Comparison of ENCODE assay signal across 8 cellular contexts in the genomic region with DNA sequence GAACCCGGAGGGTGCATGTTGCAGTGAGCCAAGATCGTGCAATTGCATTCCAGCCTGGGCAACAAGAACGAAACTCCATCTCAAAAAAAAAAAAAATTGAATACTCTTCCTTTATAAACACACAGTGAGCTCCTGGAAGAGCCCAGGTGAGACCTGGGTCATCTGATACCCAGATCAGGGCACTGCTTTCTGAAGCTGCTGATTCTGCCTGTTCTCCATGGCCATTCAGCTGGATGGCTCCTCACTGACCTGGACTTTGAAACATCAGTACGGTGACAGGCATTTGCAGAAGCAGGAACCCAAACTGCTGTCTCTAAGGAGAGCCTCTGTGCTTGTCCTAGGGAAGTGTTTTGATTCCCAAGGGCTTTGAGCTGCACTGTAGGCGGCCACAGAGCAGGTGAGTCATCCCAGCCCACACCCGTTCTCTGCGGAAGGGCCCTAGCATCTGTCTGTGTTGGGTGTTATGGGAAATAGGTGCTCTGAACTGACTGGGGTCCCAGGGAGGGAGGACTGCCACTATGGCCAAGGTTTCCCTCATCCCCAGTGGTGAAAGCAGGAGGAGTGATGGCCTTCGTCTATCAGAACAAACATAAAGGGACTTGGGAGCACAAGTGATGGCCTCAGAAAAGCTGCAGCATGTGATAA.
A peak's percentile ranks its signal among the peaks of the same experiment; 100 is the strongest.
DNase-seq lines count a peak whose midpoint lies in the region; ATAC-seq, FAIRE-seq and TF ChIP-seq lines count a peak whose summit lies in the region.

No MANE protein-coding gene starts in this region.

- intact Hi-C loops in tibial artery (cut with DNase I; ENCODE audit: low total_unique reads), result no loop called here

- in situ Hi-C loops in HAP-1 (cut with MboI; ENCODE audit: low sequenced_read_pairs), result no loop called here

- POLR2A ChIA-PET in A549 (lab: Yijun Ruan, JAX), result interaction anchor here (0.7 to 2.4 kb wide), 2 partner anchors 15 to 77 kb away, joined by 3 to 13 read pairs; no protein-coding TSS in a partner anchor

- H3K4me3 ChIP-seq in A549 (no peak overlapping the region), tibial artery (no peak overlapping the region), HAP-1 (no peak overlapping the region)

- FAIRE-seq in A549 (lab: Jason Lieb, UNC) (no peak), D721Med (lab: Jason Lieb, UNC) (no peak)

- DNase-seq in A549 (ENCODE audit: low read depth in 1 of 2, low spot score in 1 of 2) (peak; percentile 62 to 63), GM20000 (ENCODE audit: low spot score) (peak; percentile 43), NCI-H2171 (lab: John Stamatoyannopoulos, UW) (peak; percentile 39), NCI-H446 (lab: John Stamatoyannopoulos, UW) (no peak), D721Med (ENCODE audit: insufficient read length, low spot score) (no peak), tibial artery (no peak), HAP-1 (ENCODE audit: low spot score in 2 of 2) (no peak)

- H3K4me2 ChIP-seq in A549, result peak overlapping the region; percentile 65

- peak; percentile 90 to 96 for ATAC-seq in A549
- peak; percentile 75 for ATAC-seq in esophagus mucosa

- TF ChIP-seq EP300 in A549 (IDR thresholded peaks at IDR 0.05), result no peak

- H3K27ac ChIP-seq in A549 (peak overlapping the region in 1 of 2 experiments; percentile 41; a peak in 3 of 6 replicates), tibial artery (no peak overlapping the region)

- H3K4me1 ChIP-seq in A549, result peaks cover 20% of the 10 kb centered on the region
- no peaks in the 10 kb centered on the region for H3K4me1 ChIP-seq in tibial artery
- no peaks in the 10 kb centered on the region for H3K4me1 ChIP-seq in HAP-1

- no peak for TF ChIP-seq RAD21 in A549 (conservative IDR thresholded peaks at IDR 0.05 in 1 of 2, IDR thresholded peaks at IDR 0.05 in 1 of 2)

- no peak for TF ChIP-seq POLR2A in A549 (IDR thresholded peaks at IDR 0.05; ENCODE audit: low read length)

- 28% methylated on average over 8 of the region's 8 CpGs for WGBS in A549 (ENCODE audit: missing lambda C conversion rate)

- H3K36me3 ChIP-seq in tibial artery, result no peaks in the 10 kb centered on the region
- H3K36me3 ChIP-seq in HAP-1 (replicated peaks), result no peaks in the 10 kb centered on the region

- TF ChIP-seq CTCF in A549 (IDR thresholded peaks at IDR 0.05), result no peak
- no peak for TF ChIP-seq CTCF in GM20000 (IDR thresholded peaks at IDR 0.05; ENCODE audit: extremely low read depth, missing control alignments)
- TF ChIP-seq CTCF in D721Med (IDR thresholded peaks at IDR 0.05; ENCODE audit: insufficient read depth, missing control alignments), result no peak
- TF ChIP-seq CTCF in tibial artery (IDR thresholded peaks at IDR 0.05), result no peak

- H3K27me3 ChIP-seq in tibial artery (no peaks in the 10 kb centered on the region), HAP-1 (ENCODE audit: low read depth) (no peaks in the 10 kb centered on the region)

- CTCF ChIA-PET in A549 (lab: Yijun Ruan, JAX), result interaction anchor here (0.7 to 2.0 kb wide), 10 partner anchors 12 to 239 kb away, joined by 3 to 5 read pairs (median 3); no protein-coding TSS in a partner anchor

- H3K9me3 ChIP-seq in A549 (no peaks in the 10 kb centered on the region), tibial artery (no peaks in the 10 kb centered on the region), HAP-1 (no peaks in the 10 kb centered on the region)

TF ChIP-seq in A549, 52 proteins besides CTCF, POLR2A, EP300 and RAD21:
- TF ChIP-seq FOSL2 (IDR thresholded peaks at IDR 0.05), result 0 out of 2 replicates have a peak, but pooled peaks have one; percentile 18
- peak; percentile 64 for TF ChIP-seq FOSL2 (CRISPR knock-in tag; IDR thresholded peaks at IDR 0.05)
- TF ChIP-seq ELK1 (IDR thresholded peaks at IDR 0.05; ENCODE audit: low read depth, low read length), result no peak
- no peak for TF ChIP-seq ESRRA (IDR thresholded peaks at IDR 0.05; ENCODE audit: borderline replicate concordance, low read length)
- no peak for TF ChIP-seq EHF (CRISPR knock-in tag; IDR thresholded peaks at IDR 0.05)
- TF ChIP-seq, protein P1, sequence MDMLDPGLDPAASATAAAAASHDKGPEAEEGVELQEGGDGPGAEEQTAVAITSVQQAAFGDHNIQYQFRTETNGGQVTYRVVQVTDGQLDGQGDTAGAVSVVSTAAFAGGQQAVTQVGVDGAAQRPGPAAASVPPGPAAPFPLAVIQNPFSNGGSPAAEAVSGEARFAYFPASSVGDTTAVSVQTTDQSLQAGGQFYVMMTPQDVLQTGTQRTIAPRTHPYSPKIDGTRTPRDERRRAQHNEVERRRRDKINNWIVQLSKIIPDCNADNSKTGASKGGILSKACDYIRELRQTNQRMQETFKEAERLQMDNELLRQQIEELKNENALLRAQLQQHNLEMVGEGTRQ (IDR thresholded peaks at IDR 0.05), result no peak
- no peak for TF ChIP-seq HDAC2 (IDR thresholded peaks at IDR 0.05)
- no peak for TF ChIP-seq RARB (CRISPR knock-in tag; IDR thresholded peaks at IDR 0.05)

Comparison
In these comparisons a context has a peak if more than half of its experiments do, and no peak if none do; other contexts are left out.
1. DNase-seq: peak in A549 (2 of 2), GM20000 (single experiment) and NCI-H2171 (single experiment); none in NCI-H446 (0 of 2), D721Med (single experiment), tibial artery (0 of 2) and HAP-1 (0 of 2).